ENCODE assay signal across 8 cellular contexts in genomic region chr2:10048501-10049171, GRCh38. TPM values are rescaled to one million over a fixed set of nuclear protein-coding genes. Genes with fewer than 3 reads are reported as not detected.
A peak's percentile ranks its signal among the peaks of the same experiment; 100 is the strongest.
DNase-seq lines count a peak whose midpoint lies in the region; ATAC-seq and TF ChIP-seq lines count a peak whose summit lies in the region.

No MANE protein-coding gene starts in this region.

- CTCF ChIA-PET in activated B cell treated with CpG ODN at 0.5 μM for 24 hours (lab: Charles Lee): interaction anchor here (1.1 to 11.1 kb wide), 9 partner anchors 9 to 249 kb away, joined by 3 to 208 read pairs (median 15); no protein-coding TSS in a partner anchor

- peaks cover 35% of the 10 kb centered on the region for H3K36me3 Mint-ChIP-seq in activated T-cell treated with anti-CD3 and anti-CD28 coated beads, Interleukin-2, amount 50 U/mL, for 24 hours (ENCODE audit: low read depth)
- peaks cover 54% of the 10 kb centered on the region for H3K36me3 Mint-ChIP-seq in activated B cell treated with CpG ODN at 0.5 μM for 24 hours (ENCODE audit: low read depth)

- H3K9me3 ChIP-seq in right cardiac atrium (ENCODE audit: control insufficient read depth, low read length): no peaks in the 10 kb centered on the region

- peak; percentile 44 for DNase-seq in activated T-cell treated with anti-CD3 and anti-CD28 coated beads, Interleukin-2, amount 50 U/mL, for 24 hours
- DNase-seq in activated T-cell treated with anti-CD3 and anti-CD28 coated beads for 4 hours (no peak), NCI-H1105 treated with DMSO at 0.1 percent for 48 hours (lab: John Stamatoyannopoulos, UW) (peak; percentile 52), activated B cell treated with CpG ODN at 0.5 μM for 24 hours (no peak), right cardiac atrium (peak in 2 of 3 donors; percentile 40 to 53), stromal cell of bone marrow (ENCODE audit: low read depth) (peak; percentile 36), NCI-H187 (lab: John Stamatoyannopoulos, UW) (no peak)

- H3K9me3 Mint-ChIP-seq in activated T-cell treated with anti-CD3 and anti-CD28 coated beads, Interleukin-2, amount 50 U/mL, for 24 hours: no peaks in the 10 kb centered on the region
- H3K9me3 Mint-ChIP-seq in activated B cell treated with CpG ODN at 0.5 μM for 24 hours: no peaks in the 10 kb centered on the region

- peaks cover 5% of the 10 kb centered on the region for H3K4me1 ChIP-seq in right cardiac atrium (ENCODE audit: control insufficient read depth, insufficient read depth, low read length)

- intact Hi-C loops in activated B cell treated with CpG ODN at 0.5 μM for 24 hours (cut with micrococcal nuclease): loop anchor here (1.0 to 2.0 kb wide), 3 partner anchors 64 to 906 kb away; no protein-coding TSS in a partner anchor
- intact Hi-C loops in right cardiac atrium (cut with DNase I): loop anchor here in 3 of 4 donors (2.0 to 10.0 kb wide), 5 partner anchors 64 to 236 kb away; no protein-coding TSS in a partner anchor

- POLR2A ChIA-PET in activated B cell treated with CpG ODN at 0.5 μM for 24 hours (lab: Charles Lee): interaction anchor here (0.6 to 2.5 kb wide), 5 partner anchors 19 to 399 kb away, joined by 3 to 12 read pairs (median 7); no protein-coding TSS in a partner anchor

- TF ChIP-seq CTCF in activated B cell treated with CpG ODN at 0.5 μM for 24 hours (IDR thresholded peaks at IDR 0.05): peak; percentile 35

- no peak overlapping the region for H3K27ac Mint-ChIP-seq in activated T-cell treated with anti-CD3 and anti-CD28 coated beads, Interleukin-2, amount 50 U/mL, for 24 hours
- no peak overlapping the region for H3K27ac Mint-ChIP-seq in activated B cell treated with CpG ODN at 0.5 μM for 24 hours

- WGBS in right cardiac atrium: 57% methylated on average over 10 of the region's 10 CpGs

- H3K4me3 Mint-ChIP-seq in activated T-cell treated with anti-CD3 and anti-CD28 coated beads, Interleukin-2, amount 50 U/mL, for 24 hours: no peak overlapping the region
- no peak overlapping the region for H3K4me3 Mint-ChIP-seq in activated B cell treated with CpG ODN at 0.5 μM for 24 hours

- peaks cover 14% of the 10 kb centered on the region for H3K4me1 Mint-ChIP-seq in activated T-cell treated with anti-CD3 and anti-CD28 coated beads, Interleukin-2, amount 50 U/mL, for 24 hours (ENCODE audit: low read depth)
- H3K4me1 Mint-ChIP-seq in activated B cell treated with CpG ODN at 0.5 μM for 24 hours: peaks cover 14% of the 10 kb centered on the region

- H3K4me3 ChIP-seq in right cardiac atrium (ENCODE audit: low read length): no peak overlapping the region

- no peaks in the 10 kb centered on the region for H3K27me3 ChIP-seq in right cardiac atrium (ENCODE audit: control insufficient read depth, insufficient read depth)

- no peak for ATAC-seq in activated B cell treated with CpG ODN at 0.5 μM for 24 hours (ENCODE audit: low read depth)
- ATAC-seq in right cardiac atrium: no peak
- ATAC-seq in HG03469 (IDR thresholded peaks at IDR 0.05; ENCODE audit: unreplicated experiment): no peak

- no peak overlapping the region for H3K27ac ChIP-seq in right cardiac atrium (ENCODE audit: low read length)

- no peaks in the 10 kb centered on the region for H3K27me3 Mint-ChIP-seq in activated T-cell treated with anti-CD3 and anti-CD28 coated beads, Interleukin-2, amount 50 U/mL, for 24 hours
- H3K27me3 Mint-ChIP-seq in activated B cell treated with CpG ODN at 0.5 μM for 24 hours: no peaks in the 10 kb centered on the region

RNA-seq across cellular contexts. Expression of gene KLF11, which starts 5.3 kb away (rescaled TPM):
- total RNA-seq in activated B cell treated with CpG ODN at 0.5 μM for 24 hours (8.2 and 10.2 TPM in 2 replicates), right cardiac atrium (10 to 100 TPM; 24.0 to 42.4 (median 26.2) TPM)
- 9.8 TPM for polyA plus RNA-seq in right cardiac atrium

RNA-seq across cellular contexts. Expression of gene CYS1, which starts 31.6 kb away (rescaled TPM):
- total RNA-seq in activated B cell treated with CpG ODN at 0.5 μM for 24 hours (0.42 and 0.44 TPM in 2 replicates), right cardiac atrium (10 to 100 TPM in 1 of 4 donors, 1 to 10 TPM in 3; 4.9 to 13.3 (median 7.2) TPM)
- polyA plus RNA-seq in right cardiac atrium: 6.7 TPM

Comparison
In these comparisons a context has a peak if more than half of its experiments do, and no peak if none do; other contexts are left out.
1. DNase-seq: peak in activated T-cell treated with anti-CD3 and anti-CD28 coated beads, Interleukin-2, amount 50 U/mL, for 24 hours (single experiment), NCI-H1105 treated with DMSO at 0.1 percent for 48 hours (single experiment), right cardiac atrium (2 of 3) and stromal cell of bone marrow (single experiment); none in activated T-cell treated with anti-CD3 and anti-CD28 coated beads for 4 hours (single experiment), activated B cell treated with CpG ODN at 0.5 μM for 24 hours (single experiment) and NCI-H187 (0 of 2).